In the genomic region with DNA sequence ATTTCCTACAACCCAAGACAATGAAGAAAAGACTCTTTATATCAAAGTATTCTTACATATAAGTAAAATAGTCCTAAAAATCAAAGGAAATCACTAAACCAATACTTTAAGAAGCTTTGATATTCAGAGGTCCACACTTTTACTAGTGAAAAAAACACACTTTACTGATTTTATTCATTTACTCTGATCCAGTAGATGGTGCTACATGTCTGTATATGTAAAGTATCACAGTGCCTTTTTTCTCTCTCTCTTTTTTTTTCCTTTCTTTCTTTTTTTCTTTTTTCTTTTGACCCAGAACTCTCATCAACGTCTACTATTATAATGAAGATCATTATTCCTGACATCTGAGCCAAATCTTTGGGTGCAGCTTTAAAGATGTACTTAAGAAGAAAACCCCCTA, we compare ENCODE assay signal across 13 cellular contexts. TPM values are rescaled to one million over a fixed set of nuclear protein-coding genes. Genes with fewer than 3 reads are reported as not detected.
DNase-seq lines count a peak whose midpoint lies in the region; ATAC-seq and TF ChIP-seq lines count a peak whose summit lies in the region.
"Had no signal": no experiment of that assay in that cellular context is flagged by ENCODE, and none has a peak within 500 bp of the region (broad histone marks: within the 10 kb centered on the region; RNA-seq: fewer than 3 reads in every experiment).

No MANE protein-coding gene starts in this region.

- H3K4me3 ChIP-seq in MM.1S (ENCODE audit: low read length) (no peak overlapping the region), Panc1 (ENCODE audit: low read depth in 2 of 2, low read length in 2 of 2) (no peak overlapping the region)

- no peaks in the 10 kb centered on the region for H3K9me2 ChIP-seq in MM.1S (replicated peaks; ENCODE audit: insufficient read depth, low read length)

- H3K36me3 ChIP-seq in MM.1S (replicated peaks; ENCODE audit: insufficient read depth, low read length), result no peaks in the 10 kb centered on the region
- no peaks in the 10 kb centered on the region for H3K36me3 ChIP-seq in Panc1 (ENCODE audit: control insufficient read depth, insufficient read depth, low read length)
- H3K36me3 ChIP-seq: brain microvascular endothelial cell had no signal

- H3K27ac ChIP-seq in MM.1S (ENCODE audit: low read length) (no peak overlapping the region), Panc1 (ENCODE audit: low read length) (no peak overlapping the region)
- H3K27ac ChIP-seq: brain microvascular endothelial cell had no signal

- peak; percentile 26; the same call in 1 of the 2 replicates for TF ChIP-seq CTCF in MM.1S (IDR thresholded peaks at IDR 0.05; ENCODE audit: low read length)
- peak; percentile 25; the same call in 1 of the 2 replicates for TF ChIP-seq CTCF in Panc1 (IDR thresholded peaks at IDR 0.05)
- TF ChIP-seq CTCF in progenitor cell of endocrine pancreas (IDR thresholded peaks at IDR 0.05; ENCODE audit: unreplicated experiment), result peak; percentile 35

- no peaks in the 10 kb centered on the region for H3F3A ChIP-seq in MM.1S (ENCODE audit: insufficient read depth, low read length)

- H3K4me2 ChIP-seq in MM.1S (ENCODE audit: low read depth, low read length), result no peak overlapping the region

- no peak for ATAC-seq in Panc1

- CTCF ChIA-PET in Panc1 (lab: Charles Lee), result no interaction called here

- BruUV-seq in Panc1 (replicated peaks; lab: Mats Ljungman, UMichigan), result no TSS peak

- H3K9me3 ChIP-seq in MM.1S (replicated peaks; ENCODE audit: insufficient read depth, low read length), result no peaks in the 10 kb centered on the region
- H3K9me3 ChIP-seq in Panc1 (ENCODE audit: control insufficient read depth, insufficient read depth, low read depth, low read length), result no peaks in the 10 kb centered on the region

- in situ Hi-C loops in Panc1 (cut with HindIII; ENCODE audit: low pct_unique_long_range_greater_than_20kb, low sequenced_read_pairs), result no loop called here

- no peak overlapping the region for H3K27ac Mint-ChIP-seq in progenitor cell of endocrine pancreas
- H3K27ac Mint-ChIP-seq in activated naive CD8-positive, alpha-beta T cell treated with anti-CD3 and anti-CD28 coated beads for 36 hours, result no peak overlapping the region

- H3K36me3 Mint-ChIP-seq in progenitor cell of endocrine pancreas (ENCODE audit: insufficient read depth), result peaks cover 2% of the 10 kb centered on the region
- H3K36me3 Mint-ChIP-seq in activated naive CD8-positive, alpha-beta T cell treated with anti-CD3 and anti-CD28 coated beads for 36 hours, result no peaks in the 10 kb centered on the region

- no peak overlapping the region for H3K4me3 Mint-ChIP-seq in progenitor cell of endocrine pancreas (ENCODE audit: low read depth)
- no peak overlapping the region for H3K4me3 Mint-ChIP-seq in activated naive CD8-positive, alpha-beta T cell treated with anti-CD3 and anti-CD28 coated beads for 36 hours

- no peaks in the 10 kb centered on the region for H3K9me3 Mint-ChIP-seq in progenitor cell of endocrine pancreas (ENCODE audit: low read depth)
- no peaks in the 10 kb centered on the region for H3K9me3 Mint-ChIP-seq in activated naive CD8-positive, alpha-beta T cell treated with anti-CD3 and anti-CD28 coated beads for 36 hours

- intact Hi-C loops in Panc1 (cut with micrococcal nuclease; ENCODE audit: unreplicated experiment), result no loop called here

- no peaks in the 10 kb centered on the region for H3K4me1 Mint-ChIP-seq in progenitor cell of endocrine pancreas (ENCODE audit: low read depth)
- no peaks in the 10 kb centered on the region for H3K4me1 Mint-ChIP-seq in activated naive CD8-positive, alpha-beta T cell treated with anti-CD3 and anti-CD28 coated beads for 36 hours

- H2AFZ ChIP-seq in MM.1S (ENCODE audit: low read length), result no peak overlapping the region

- peak; percentile 50 to 57 for DNase-seq in NCI-H2081 (lab: John Stamatoyannopoulos, UW)
- no peak for DNase-seq in NCI-H2081 treated with DMSO at 0.1 percent for 48 hours (lab: John Stamatoyannopoulos, UW)
- DNase-seq in MM.1S, result no peak
- DNase-seq in Panc1 (ENCODE audit: low read depth, low spot score), result no peak
- DNase-seq in progenitor cell of endocrine pancreas (ENCODE audit: low spot score, unreplicated experiment), result no peak
- no peak for DNase-seq in activated CD4-positive, CD25-positive, alpha-beta regulatory T cell treated with anti-CD3 and anti-CD28 coated beads, Interleukin-2, amount 50 U/mL, for 72 hours
- no peak for DNase-seq in cerebellar nuclear complex (lab: John Stamatoyannopoulos, UW)
- no peak for DNase-seq in activated naive CD8-positive, alpha-beta T cell treated with anti-CD3 and anti-CD28 coated beads for 36 hours
- DNase-seq: activated naive CD4-positive, alpha-beta T cell treated with Interleukin-2 at 50 U/mL for 16 hours; brain microvascular endothelial cell; Calu3; NCI-H1048 had no signal

- POLR2A ChIA-PET in Panc1 (lab: Charles Lee), result interaction anchor here (0.6 kb wide), 1 partner anchor 149 kb away, joined by 3 read pairs; no protein-coding TSS in a partner anchor

- H3K79me2 ChIP-seq in MM.1S (ENCODE audit: low read length), result no peaks in the 10 kb centered on the region

- peaks cover 3% of the 10 kb centered on the region for H3K27me3 Mint-ChIP-seq in progenitor cell of endocrine pancreas
- H3K27me3 Mint-ChIP-seq in activated naive CD8-positive, alpha-beta T cell treated with anti-CD3 and anti-CD28 coated beads for 36 hours, result peaks cover 29% of the 10 kb centered on the region

- no peaks in the 10 kb centered on the region for H3K27me3 ChIP-seq in MM.1S (replicated peaks; ENCODE audit: insufficient read depth, low read length)
- peaks cover 9% of the 10 kb centered on the region for H3K27me3 ChIP-seq in Panc1 (ENCODE audit: control insufficient read depth, insufficient read depth, low read length)
- H3K27me3 ChIP-seq: brain microvascular endothelial cell had no signal

- no peak overlapping the region for H3K9ac ChIP-seq in MM.1S (ENCODE audit: low read length)

- H3K4me1 ChIP-seq in MM.1S (ENCODE audit: low read length), result no peaks in the 10 kb centered on the region
- no peaks in the 10 kb centered on the region for H3K4me1 ChIP-seq in Panc1 (ENCODE audit: control insufficient read depth, insufficient read depth, low read length)

- H4K20me1 ChIP-seq in MM.1S (ENCODE audit: insufficient read depth, low read length), result no peaks in the 10 kb centered on the region

RNA-seq across cellular contexts. Expression of gene CCDC39, which starts 10.8 kb away (rescaled TPM):
- total RNA-seq in Panc1 (2021; ENCODE audit: unreplicated experiment) (not detected), progenitor cell of endocrine pancreas (0.22 and 0.29 TPM in 2 replicates)
- polyA plus RNA-seq in Panc1 (2012; ENCODE audit: insufficient read length), result 0.71 TPM
- total RNA-seq in activated naive CD8-positive, alpha-beta T cell treated with anti-CD3 and anti-CD28 coated beads for 36 hours, result not detected
- total RNA-seq: Calu3, osteoblast had no signal

Comparison
In these comparisons a context has a peak if more than half of its experiments do, and no peak if none do; other contexts are left out.
1. DNase-seq: peak in NCI-H2081 (2 of 2); none in NCI-H2081 treated with DMSO at 0.1 percent for 48 hours (single experiment), MM.1S (single experiment), Panc1 (single experiment), progenitor cell of endocrine pancreas (single experiment), activated CD4-positive, CD25-positive, alpha-beta regulatory T cell treated with anti-CD3 and anti-CD28 coated beads, Interleukin-2, amount 50 U/mL, for 72 hours (single experiment), cerebellar nuclear complex (0 of 2) and activated naive CD8-positive, alpha-beta T cell treated with anti-CD3 and anti-CD28 coated beads for 36 hours (single experiment).
2. Peak in every context shown above with its lines, with median percentiles within 50 percentile points of each other: CTCF ChIP-seq.